Comparison of ENCODE assay signal across 9 cellular contexts in genomic region chr11:70158201-70158600, GRCh38. TPM values are rescaled to one million over a fixed set of nuclear protein-coding genes. Genes with fewer than 3 reads are reported as not detected.
DNase-seq lines count a peak whose midpoint lies in the region; ATAC-seq and TF ChIP-seq lines count a peak whose summit lies in the region.
"Had no signal": no experiment of that assay in that cellular context is flagged by ENCODE, and none has a peak within 500 bp of the region (broad histone marks: within the 10 kb centered on the region; RNA-seq: fewer than 3 reads in every experiment).

No MANE protein-coding gene starts in this region.

- H3K4me3 ChIP-seq in GM12875 (ENCODE audit: low read depth, low read length) = no peak overlapping the region

- DNase-seq in A172 (ENCODE audit: low spot score) (peak; percentile 94), SHP77 treated with DMSO at 0.1 percent for 48 hours (lab: John Stamatoyannopoulos, UW) (peak; percentile 19), left ventricle myocardium superior (no peak), posterior cingulate gyrus (no peak), NCI-H1417 treated with DMSO at 0.1 percent for 48 hours (lab: John Stamatoyannopoulos, UW) (no peak)
- DNase-seq: small intestine had no signal

- peak; percentile 39; the same call in 1 of the 2 replicates for TF ChIP-seq CTCF in GM12875 (IDR thresholded peaks at IDR 0.05; ENCODE audit: borderline replicate concordance, insufficient read depth, low read depth, low read length)

- ATAC-seq in left ventricle myocardium superior = peak; percentile 57
- ATAC-seq in GM18873 (IDR thresholded peaks at IDR 0.05; ENCODE audit: low FRiP score, unreplicated experiment) = no peak
- no peak for ATAC-seq in GM21447 (IDR thresholded peaks at IDR 0.05; ENCODE audit: unreplicated experiment)

- intact Hi-C loops in left ventricle myocardium superior (cut with micrococcal nuclease) = no loop called here
- intact Hi-C loops in posterior cingulate gyrus (cut with DNase I) = no loop called here

RNA-seq across cellular contexts. Expression of gene FADD, which starts 44.9 kb away (rescaled TPM):
- 66.0 and 69.0 TPM in 2 replicates for total RNA-seq in A172 (2014; rRNA removed; shearing (Covaris generic))
- total RNA-seq in left ventricle myocardium superior = 8.8 TPM

Comparison
In these comparisons a context has a peak if more than half of its experiments do, and no peak if none do; other contexts are left out.
1. DNase-seq: peak in A172 (single experiment) and SHP77 treated with DMSO at 0.1 percent for 48 hours (single experiment); none in left ventricle myocardium superior (single experiment), posterior cingulate gyrus (0 of 10) and NCI-H1417 treated with DMSO at 0.1 percent for 48 hours (single experiment).